ENCODE assay signal across 9 cellular contexts in the genomic region with DNA sequence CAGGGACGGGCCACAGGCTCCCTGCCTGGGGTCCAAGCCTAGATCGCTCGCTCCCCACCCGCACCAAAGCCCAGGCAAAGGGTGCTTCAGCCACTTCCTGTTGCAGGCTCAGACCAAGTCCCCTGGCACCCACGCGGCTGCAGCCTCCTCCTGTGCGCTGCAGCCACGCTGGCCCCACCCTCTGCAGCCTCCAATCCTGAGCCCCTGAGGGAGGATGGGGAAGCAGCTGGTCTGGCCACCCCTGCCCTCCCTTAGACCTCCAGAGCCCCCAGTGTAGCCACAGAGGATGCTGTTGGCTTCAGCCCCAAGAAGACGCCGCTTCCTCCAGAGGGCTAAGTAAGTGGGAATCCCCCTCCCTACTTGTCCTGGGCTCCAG. TPM values are rescaled to one million over a fixed set of nuclear protein-coding genes. Genes with fewer than 3 reads are reported as not detected.
DNase-seq lines count a peak whose midpoint lies in the region; ATAC-seq and TF ChIP-seq lines count a peak whose summit lies in the region.
"Had no signal": no experiment of that assay in that cellular context is flagged by ENCODE, and none has a peak within 500 bp of the region (broad histone marks: within the 10 kb centered on the region; RNA-seq: fewer than 3 reads in every experiment).

No MANE protein-coding gene starts in this region.

- H3K27ac ChIP-seq in thoracic aorta: peak overlapping the region; percentile 4 to 67

- no peaks in the 10 kb centered on the region for H3K27me3 Mint-ChIP-seq in activated T-cell treated with anti-CD3 and anti-CD28 coated beads, Interleukin-2, amount 50 U/mL, for 24 hours
- H3K27me3 Mint-ChIP-seq: activated naive CD4-positive, alpha-beta T cell treated with anti-CD3 and anti-CD28 coated beads, Interleukin-2, amount 50 U/mL, for 24 hours had no signal

- H3K9me3 ChIP-seq in thoracic aorta: no peaks in the 10 kb centered on the region

- peaks cover 26% of the 10 kb centered on the region for H3K36me3 Mint-ChIP-seq in activated T-cell treated with anti-CD3 and anti-CD28 coated beads, Interleukin-2, amount 50 U/mL, for 24 hours (ENCODE audit: low read depth)

- peaks cover 12 to 29% of the 10 kb centered on the region in 2 donors for H3K4me1 ChIP-seq in thoracic aorta (ENCODE audit: control insufficient read depth in 1 of 2, low read depth in 2 of 2)

- TF ChIP-seq CTCF in thoracic aorta (IDR thresholded peaks at IDR 0.05): no peak

- peaks cover 26% of the 10 kb centered on the region for H3K4me1 Mint-ChIP-seq in activated T-cell treated with anti-CD3 and anti-CD28 coated beads, Interleukin-2, amount 50 U/mL, for 24 hours (ENCODE audit: low read depth)

- ATAC-seq in HG02938 (IDR thresholded peaks at IDR 0.05; ENCODE audit: unreplicated experiment) (peak; percentile 47), SK-N-SH treated with all-trans-retinoic acid at 6 μM for 48 hours (peak; percentile 18), thoracic aorta (ENCODE audit: insufficient number of reproducible peaks, low FRiP score, low read depth) (no peak)

- no peaks in the 10 kb centered on the region for H3K27me3 ChIP-seq in thoracic aorta (replicated peaks; ENCODE audit: insufficient read depth)

- peak; percentile 33 for DNase-seq in activated T-cell treated with anti-CD3 and anti-CD28 coated beads, Interleukin-2, amount 50 U/mL, for 24 hours
- DNase-seq in activated T-cell treated with anti-CD3 and anti-CD28 coated beads, Interleukin-2, amount 50 U/mL, for 1 hour: no peak
- DNase-seq in hepatic stellate cell (ENCODE audit: low spot score) (peak; percentile 54), thoracic aorta (ENCODE audit: low spot score) (no peak), KG1 (lab: John Stamatoyannopoulos, UW) (no peak), NCI-H226 (no peak)

- peak overlapping the region; percentile 93 for H3K27ac Mint-ChIP-seq in activated T-cell treated with anti-CD3 and anti-CD28 coated beads, Interleukin-2, amount 50 U/mL, for 24 hours

- peak overlapping the region; percentile 71 for H3K4me3 ChIP-seq in thoracic aorta

- H3K36me3 ChIP-seq in thoracic aorta: peaks cover 3% of the 10 kb centered on the region

- no peaks in the 10 kb centered on the region for H3K9me3 Mint-ChIP-seq in activated T-cell treated with anti-CD3 and anti-CD28 coated beads, Interleukin-2, amount 50 U/mL, for 24 hours
- H3K9me3 Mint-ChIP-seq: activated naive CD4-positive, alpha-beta T cell treated with anti-CD3 and anti-CD28 coated beads, Interleukin-2, amount 50 U/mL, for 24 hours had no signal

- no peak overlapping the region for H3K4me3 Mint-ChIP-seq in activated T-cell treated with anti-CD3 and anti-CD28 coated beads, Interleukin-2, amount 50 U/mL, for 24 hours

TF ChIP-seq in SK-N-SH treated with all-trans-retinoic acid at 6 μM for 48 hours, 23 proteins besides CTCF, POLR2A, EP300 and RAD21:
- TF ChIP-seq ZFP3 (CRISPR knock-in tag; IDR thresholded peaks at IDR 0.05): 0 out of 2 replicates have a peak, but pooled peaks have one; percentile 12
- TF ChIP-seq CSDC2 (CRISPR knock-in tag; IDR thresholded peaks at IDR 0.05): no peak

RNA-seq across cellular contexts. Expression of gene LIMK1, which starts 9.3 kb away (rescaled TPM):
- total RNA-seq in thoracic aorta: 10 to 100 TPM; 19.7 to 19.9 TPM

Comparison
In these comparisons a context has a peak if more than half of its experiments do, and no peak if none do; other contexts are left out.
1. DNase-seq: peak in activated T-cell treated with anti-CD3 and anti-CD28 coated beads, Interleukin-2, amount 50 U/mL, for 24 hours (single experiment) and hepatic stellate cell (single experiment); none in activated T-cell treated with anti-CD3 and anti-CD28 coated beads, Interleukin-2, amount 50 U/mL, for 1 hour (single experiment), thoracic aorta (single experiment), KG1 (single experiment) and NCI-H226 (single experiment).